Comparison of ENCODE assay signal across 23 cellular contexts in the genomic region with DNA sequence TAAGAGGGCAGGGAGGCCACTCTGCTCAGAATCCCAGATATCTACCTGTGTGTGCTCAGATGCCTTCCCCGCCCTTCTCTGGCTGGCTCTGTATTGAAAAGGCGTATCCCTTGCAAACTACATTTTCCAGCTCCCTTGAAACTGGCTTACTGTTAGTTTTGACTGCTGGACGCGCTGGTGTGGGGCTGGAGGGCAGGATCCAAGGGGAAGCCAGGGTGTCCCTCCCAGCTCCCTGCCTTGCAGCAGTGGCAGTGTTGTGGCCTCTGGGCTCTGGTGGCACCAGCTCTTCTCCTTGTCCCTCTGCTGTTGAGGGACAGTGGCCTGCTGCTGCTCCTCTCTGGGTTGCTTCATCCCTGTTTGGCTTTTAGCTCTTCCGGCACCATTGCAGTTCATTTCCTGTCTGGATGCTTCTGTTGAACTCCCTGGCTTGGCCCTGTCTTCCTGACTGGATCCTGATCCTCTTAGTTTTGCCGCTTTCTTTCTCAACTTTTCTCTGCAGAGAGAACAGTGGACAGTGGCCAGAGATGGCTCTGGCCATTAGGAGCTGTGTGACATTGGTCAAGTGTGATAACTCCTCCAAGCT.
DNase-seq lines count a peak whose midpoint lies in the region; ATAC-seq, FAIRE-seq and TF ChIP-seq lines count a peak whose summit lies in the region.
"Had no signal": no experiment of that assay in that cellular context is flagged by ENCODE, and none has a peak within 500 bp of the region (broad histone marks: within the 10 kb centered on the region; RNA-seq: fewer than 3 reads in every experiment).

No MANE protein-coding gene starts in this region.

- TF ChIP-seq CTCF in nephron (IDR thresholded peaks at IDR 0.05; ENCODE audit: unreplicated experiment in 3 of 3), result no peak

- H3K9me3 ChIP-seq in right cardiac atrium (ENCODE audit: control insufficient read depth, low read length), result no peaks in the 10 kb centered on the region
- H3K9me3 ChIP-seq: uterus had no signal

- no peak overlapping the region for H3K4me3 ChIP-seq in right cardiac atrium (ENCODE audit: low read length)
- H3K4me3 ChIP-seq: uterus had no signal

- no peak overlapping the region for H3K27ac ChIP-seq in right cardiac atrium (ENCODE audit: low read length)
- H3K27ac ChIP-seq: foreskin keratinocyte, parathyroid adenoma, uterus, VCaP had no signal

- no peaks in the 10 kb centered on the region for H3K36me3 Mint-ChIP-seq in nephron (ENCODE audit: low read depth)
- H3K36me3 Mint-ChIP-seq: CD4-positive, alpha-beta memory T cell had no signal

- peaks cover 18% of the 10 kb centered on the region for H3K27me3 Mint-ChIP-seq in nephron (ENCODE audit: low read depth)
- H3K27me3 Mint-ChIP-seq: activated CD4-positive, alpha-beta memory T cell treated with anti-CD3 and anti-CD28 coated beads, Interleukin-2, amount 10 ng/mL, durations not matched to agents 7 days and 5 days; CD4-positive, alpha-beta memory T cell; effector memory CD8-positive, alpha-beta T cell had no signal

- no peaks in the 10 kb centered on the region for H3K9me3 Mint-ChIP-seq in nephron
- H3K9me3 Mint-ChIP-seq: activated CD4-positive, alpha-beta memory T cell treated with anti-CD3 and anti-CD28 coated beads, Interleukin-2, amount 10 ng/mL, durations not matched to agents 7 days and 5 days; CD4-positive, alpha-beta memory T cell; effector memory CD8-positive, alpha-beta T cell had no signal

- no peak for TF ChIP-seq POLR2A in erythroblast (IDR thresholded peaks at IDR 0.05; ENCODE audit: low read length)
- TF ChIP-seq POLR2A in H54 (IDR thresholded peaks at IDR 0.05; ENCODE audit: low read depth, low read length), result no peak

- peak; percentile 2 to 77 for ATAC-seq in right cardiac atrium
- ATAC-seq in GM18870 (IDR thresholded peaks at IDR 0.05; ENCODE audit: unreplicated experiment), result no peak
- ATAC-seq: effector memory CD8-positive, alpha-beta T cell; HCT116 had no signal

- intact Hi-C loops in right cardiac atrium (cut with DNase I) (no loop called here), cardiac septum (cut with DNase I) (no loop called here)

- H3K4me1 ChIP-seq in right cardiac atrium (ENCODE audit: control insufficient read depth, insufficient read depth, low read length), result peaks cover 5% of the 10 kb centered on the region
- H3K4me1 ChIP-seq: foreskin keratinocyte, parathyroid adenoma, uterus had no signal

- no peak overlapping the region for H3K4me3 Mint-ChIP-seq in nephron
- H3K4me3 Mint-ChIP-seq: activated CD4-positive, alpha-beta memory T cell treated with anti-CD3 and anti-CD28 coated beads, Interleukin-2, amount 10 ng/mL, durations not matched to agents 7 days and 5 days; CD4-positive, alpha-beta memory T cell; effector memory CD8-positive, alpha-beta T cell had no signal

- DNase-seq in right cardiac atrium (no peak), cardiac septum (ENCODE audit: low spot score) (no peak), erythroblast (lab: John Stamatoyannopoulos, UW) (peak; percentile 31 to 47), 8988T (no peak), H54 (ENCODE audit: insufficient read length, low spot score) (no peak), A172 (ENCODE audit: low spot score) (no peak)
- DNase-seq: activated CD4-positive, alpha-beta memory T cell treated with anti-CD3 and anti-CD28 coated beads, Interleukin-2, amount 10 ng/mL, durations not matched to agents 7 days and 5 days; CD4-positive, alpha-beta memory T cell; central memory CD4-positive, alpha-beta T cell; effector memory CD8-positive, alpha-beta T cell; foreskin keratinocyte; NCI-H1105 treated with DMSO at 0.1 percent for 48 hours; NCI-H2171; RPMI8226; stimulated activated naive CD4-positive, alpha-beta T cell; T-helper 1 cell; uterus had no signal

- no peaks in the 10 kb centered on the region for H3K27me3 ChIP-seq in right cardiac atrium (ENCODE audit: control insufficient read depth, insufficient read depth)
- H3K27me3 ChIP-seq: foreskin keratinocyte, uterus had no signal

- H3K4me1 Mint-ChIP-seq in nephron, result peaks cover 29% of the 10 kb centered on the region
- H3K4me1 Mint-ChIP-seq: activated CD4-positive, alpha-beta memory T cell treated with anti-CD3 and anti-CD28 coated beads, Interleukin-2, amount 10 ng/mL, durations not matched to agents 7 days and 5 days had no signal

- 62% methylated on average over 6 of the region's 6 CpGs for WGBS in right cardiac atrium

- peak overlapping the region in 2 of 3 experiments; percentile 86 to 95 for H3K27ac Mint-ChIP-seq in nephron
- H3K27ac Mint-ChIP-seq: activated CD4-positive, alpha-beta memory T cell treated with anti-CD3 and anti-CD28 coated beads, Interleukin-2, amount 10 ng/mL, durations not matched to agents 7 days and 5 days had no signal

- FAIRE-seq in H54 (lab: Jason Lieb, UNC), result no peak
- FAIRE-seq: GM19239 had no signal

Comparison
In these comparisons a context has a peak if more than half of its experiments do, and no peak if none do; other contexts are left out.
1. DNase-seq: peak in erythroblast (2 of 2); none in right cardiac atrium (0 of 3), cardiac septum (single experiment), 8988T (single experiment), H54 (single experiment) and A172 (single experiment).